In the genomic region with DNA sequence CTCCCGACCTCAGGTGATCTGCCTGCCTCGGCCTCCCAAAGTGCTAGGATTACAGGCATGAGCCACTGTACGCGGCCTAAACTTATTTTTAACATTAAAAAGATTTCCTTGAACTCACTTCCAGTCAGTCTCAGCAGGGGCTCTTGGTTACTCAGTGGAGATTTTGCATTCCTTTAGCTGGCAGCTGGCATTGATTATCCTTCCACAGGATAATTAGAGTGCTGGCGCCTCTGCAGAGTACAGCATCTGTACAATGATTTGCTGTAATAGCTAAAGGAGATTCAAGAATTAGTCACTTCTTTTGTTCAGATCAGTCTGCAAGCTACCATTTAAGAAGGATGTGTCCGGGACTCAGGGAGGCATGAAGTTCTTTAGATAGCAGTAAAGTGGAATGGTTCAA, we compare ENCODE assay signal across 12 cellular contexts.
"Had no signal": no experiment of that assay in that cellular context is flagged by ENCODE, and none has a peak within 500 bp of the region (broad histone marks: within the 10 kb centered on the region; RNA-seq: fewer than 3 reads in every experiment).

No MANE protein-coding gene starts in this region.

- H3K27me3 ChIP-seq: tibial nerve had no signal

- ATAC-seq: activated CD8-positive, alpha-beta T cell treated with anti-CD3 and anti-CD28 coated beads for 36 hours; mucosa of descending colon had no signal

- H3K4me1 ChIP-seq: tibial nerve had no signal

- H3K36me3 ChIP-seq: tibial nerve had no signal

- H3K27ac ChIP-seq: tibial nerve had no signal

- DNase-seq: activated CD4-positive, alpha-beta T cell treated with anti-CD3 and anti-CD28 coated beads for 48 hours; activated CD8-positive, alpha-beta T cell treated with anti-CD3 and anti-CD28 coated beads for 36 hours; activated naive CD4-positive, alpha-beta T cell treated with anti-CD3 and anti-CD28 coated beads for 36 hours; activated T-cell treated with anti-CD3 and anti-CD28 coated beads, Interleukin-2, amount 50 U/mL, for 1 hour; cerebellar nuclear complex; cortex of kidney; erythroblast; mucosa of descending colon; naive B cell; stimulated activated CD4-positive, alpha-beta T cell treated with anti-CD3 and anti-CD28 coated beads, Interleukin-12 subunit alpha, Interleukin-12 subunit beta, amount 100 ng/mL, for 4 hours; stimulated activated CD4-positive, alpha-beta T cell treated with anti-CD3 and anti-CD28 coated beads, Interleukin-1b, Interleukin-23, amount 100 ng/mL, for 48 hours had no signal

- H3K4me3 ChIP-seq: mucosa of descending colon, tibial nerve had no signal

- H3K9me3 ChIP-seq: mucosa of descending colon had no signal
